Comparison of ENCODE assay signal across 34 cellular contexts in the genomic region with DNA sequence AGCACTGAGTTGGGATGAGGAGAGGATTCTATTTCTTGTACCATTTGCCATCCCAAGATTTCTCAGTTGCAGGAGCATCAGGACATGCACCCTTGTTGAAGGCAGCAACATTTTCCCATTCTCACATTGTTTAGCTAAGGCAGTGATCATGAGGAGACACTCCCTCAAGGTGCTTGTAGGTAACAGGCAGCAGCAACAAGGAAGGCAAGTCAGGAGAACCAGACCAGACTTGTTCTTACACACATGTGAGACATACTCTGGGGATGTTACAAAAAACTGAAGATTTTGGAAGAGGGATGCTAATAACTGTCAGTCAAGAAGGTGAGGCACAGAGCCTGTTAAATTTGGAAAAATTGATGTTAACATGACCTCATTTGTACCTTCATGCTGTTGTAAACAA. TPM values are rescaled to one million over a fixed set of nuclear protein-coding genes. Genes with fewer than 3 reads are reported as not detected.
"Had no signal": no experiment of that assay in that cellular context is flagged by ENCODE, and none has a peak within 500 bp of the region (broad histone marks: within the 10 kb centered on the region; RNA-seq: fewer than 3 reads in every experiment).

No MANE protein-coding gene starts in this region.

- H3K9me3 Mint-ChIP-seq: activated CD4-positive, alpha-beta memory T cell treated with anti-CD3 and anti-CD28 coated beads for 36 hours; activated CD4-positive, alpha-beta T cell treated with anti-CD3 and anti-CD28 coated beads, Interleukin-2, amount 10 ng/mL, durations not matched to agents 24 days and 14 days; activated naive CD4-positive, alpha-beta T cell treated with anti-CD3 and anti-CD28 coated beads for 36 hours; activated naive CD4-positive, alpha-beta T cell treated with anti-CD3 and anti-CD28 coated beads, Interleukin-2, amount 50 U/mL, for 24 hours; activated naive CD8-positive, alpha-beta T cell treated with anti-CD3 and anti-CD28 coated beads for 36 hours; activated naive CD8-positive, alpha-beta T cell treated with anti-CD3 and anti-CD28 coated beads, Interleukin-2, amount 50 U/mL, for 24 hours; activated T-helper 1 cell treated with anti-CD3 and anti-CD28 coated beads, Interleukin-12 subunit alpha, Interleukin-12 subunit beta, Interleukin-2, Interleukin-4 antibody, amounts not matched to agents 30 ng/mL and 10 ng/mL and 1 ng/mL, durations not matched to agents 14 hours and 24 hours and 36 hours; activated T-helper 2 cell treated with anti-CD3 and anti-CD28 coated beads, Interferon-gamma antibody, Interleukin-2, Interleukin-4, amounts not matched to agents 10 μg/mL and 5 μg/mL and 100 μg/mL, durations not matched to agents 14 hours and 24 hours and 36 hours; central memory CD8-positive, alpha-beta T cell; dendritic cell treated with granulocyte-macrophage colony-stimulating factor and Interleukin-4, amounts not matched to agents 40 ng/mL and 50 ng/mL, for 4 days; endodermal cell had no signal

- H3K9me3 ChIP-seq: adrenal gland, body of pancreas, esophagus squamous epithelium had no signal

- H3K36me3 Mint-ChIP-seq: activated CD4-positive, alpha-beta memory T cell treated with anti-CD3 and anti-CD28 coated beads for 36 hours; activated CD8-positive, alpha-beta memory T cell treated with anti-CD3 and anti-CD28 coated beads, Interleukin-2, amount 10 ng/mL, durations not matched to agents 7 days and 5 days; activated naive CD4-positive, alpha-beta T cell treated with anti-CD3 and anti-CD28 coated beads, Interleukin-2, amount 50 U/mL, for 24 hours; activated naive CD8-positive, alpha-beta T cell treated with anti-CD3 and anti-CD28 coated beads for 36 hours had no signal

- H3K4me3 Mint-ChIP-seq: activated CD4-positive, alpha-beta memory T cell treated with anti-CD3 and anti-CD28 coated beads for 36 hours; activated CD4-positive, alpha-beta T cell treated with anti-CD3 and anti-CD28 coated beads for 36 hours; activated CD4-positive, alpha-beta T cell treated with anti-CD3 and anti-CD28 coated beads, Interleukin-2, amount 10 ng/mL, durations not matched to agents 24 days and 14 days; activated CD8-positive, alpha-beta memory T cell treated with anti-CD3 and anti-CD28 coated beads, Interleukin-2, amount 10 ng/mL, durations not matched to agents 7 days and 5 days; activated CD8-positive, alpha-beta T cell treated with anti-CD3 and anti-CD28 coated beads, Interleukin-2, amount 10 ng/mL, durations not matched to agents 7 days and 5 days; activated naive CD4-positive, alpha-beta T cell treated with anti-CD3 and anti-CD28 coated beads for 36 hours; activated naive CD4-positive, alpha-beta T cell treated with anti-CD3 and anti-CD28 coated beads, Interleukin-2, amount 50 U/mL, for 24 hours; activated naive CD8-positive, alpha-beta T cell treated with anti-CD3 and anti-CD28 coated beads for 36 hours; activated naive CD8-positive, alpha-beta T cell treated with anti-CD3 and anti-CD28 coated beads, Interleukin-2, amount 50 U/mL, for 24 hours; activated T-helper 1 cell treated with anti-CD3 and anti-CD28 coated beads, Interleukin-12 subunit alpha, Interleukin-12 subunit beta, Interleukin-2, Interleukin-4 antibody, amounts not matched to agents 30 ng/mL and 10 ng/mL and 1 ng/mL, durations not matched to agents 14 hours and 24 hours and 36 hours; central memory CD8-positive, alpha-beta T cell; dendritic cell treated with granulocyte-macrophage colony-stimulating factor and Interleukin-4, amounts not matched to agents 40 ng/mL and 50 ng/mL, for 4 days; endodermal cell had no signal

- H3K4me1 ChIP-seq: adrenal gland, body of pancreas, esophagus squamous epithelium had no signal

- H3K27ac Mint-ChIP-seq: activated CD4-positive, alpha-beta memory T cell treated with anti-CD3 and anti-CD28 coated beads for 36 hours; activated CD4-positive, alpha-beta T cell treated with anti-CD3 and anti-CD28 coated beads for 36 hours; activated CD4-positive, alpha-beta T cell treated with anti-CD3 and anti-CD28 coated beads, Interleukin-2, amount 10 ng/mL, durations not matched to agents 24 days and 14 days; activated CD8-positive, alpha-beta memory T cell treated with anti-CD3 and anti-CD28 coated beads, Interleukin-2, amount 10 ng/mL, durations not matched to agents 7 days and 5 days; activated CD8-positive, alpha-beta T cell treated with anti-CD3 and anti-CD28 coated beads, Interleukin-2, amount 10 ng/mL, durations not matched to agents 7 days and 5 days; activated naive CD4-positive, alpha-beta T cell treated with anti-CD3 and anti-CD28 coated beads for 36 hours; activated naive CD4-positive, alpha-beta T cell treated with anti-CD3 and anti-CD28 coated beads, Interleukin-2, amount 50 U/mL, for 24 hours; activated naive CD8-positive, alpha-beta T cell treated with anti-CD3 and anti-CD28 coated beads for 36 hours; activated naive CD8-positive, alpha-beta T cell treated with anti-CD3 and anti-CD28 coated beads, Interleukin-2, amount 50 U/mL, for 24 hours; activated T-helper 1 cell treated with anti-CD3 and anti-CD28 coated beads, Interleukin-12 subunit alpha, Interleukin-12 subunit beta, Interleukin-2, Interleukin-4 antibody, amounts not matched to agents 30 ng/mL and 10 ng/mL and 1 ng/mL, durations not matched to agents 14 hours and 24 hours and 36 hours; activated T-helper 2 cell treated with anti-CD3 and anti-CD28 coated beads, Interferon-gamma antibody, Interleukin-2, Interleukin-4, amounts not matched to agents 10 μg/mL and 5 μg/mL and 100 μg/mL, durations not matched to agents 14 hours and 24 hours and 36 hours; dendritic cell treated with granulocyte-macrophage colony-stimulating factor and Interleukin-4, amounts not matched to agents 40 ng/mL and 50 ng/mL, for 4 days; endodermal cell had no signal

- DNase-seq: activated CD4-positive, alpha-beta memory T cell treated with anti-CD3 and anti-CD28 coated beads for 36 hours; activated CD4-positive, alpha-beta T cell treated with anti-CD3 and anti-CD28 coated beads for 36 hours; activated CD4-positive, alpha-beta T cell treated with anti-CD3 and anti-CD28 coated beads, Interleukin-2, amount 10 ng/mL, durations not matched to agents 24 days and 14 days; activated CD4-positive, CD25-positive, alpha-beta regulatory T cell; activated CD4-positive, CD25-positive, alpha-beta regulatory T cell treated with anti-CD3 and anti-CD28 coated beads, Interleukin-2, amount 50 U/mL, for 72 hours; activated CD8-positive, alpha-beta memory T cell treated with anti-CD3 and anti-CD28 coated beads, Interleukin-2, amount 10 ng/mL, durations not matched to agents 7 days and 5 days; activated CD8-positive, alpha-beta memory T cell treated with anti-CD3 and anti-CD28 coated beads, Interleukin-2, amount 50 U/mL, for 4 hours; activated CD8-positive, alpha-beta T cell treated with anti-CD3 and anti-CD28 coated beads, Interleukin-2, amount 10 ng/mL, durations not matched to agents 7 days and 5 days; activated effector memory CD4-positive, alpha-beta T cell treated with anti-CD3 and anti-CD28 coated beads, Interleukin-2, amount 50 U/mL, for 16 hours; activated naive CD4-positive, alpha-beta T cell treated with anti-CD3 and anti-CD28 coated beads for 36 hours; activated naive CD8-positive, alpha-beta T cell treated with anti-CD3 and anti-CD28 coated beads for 36 hours; activated naive CD8-positive, alpha-beta T cell treated with anti-CD3 and anti-CD28 coated beads, Interleukin-2, amount 50 U/mL, for 24 hours; activated T-cell treated with anti-CD3 and anti-CD28 coated beads, Interleukin-2, amount 50 U/mL, for 1 hour; activated T-cell treated with anti-CD3 and anti-CD28 coated beads, Interleukin-2, amount 50 U/mL, for 48 hours; adrenal gland; amygdala; aorta; body of pancreas; dorsolateral prefrontal cortex; effector memory CD4-positive, alpha-beta T cell; endodermal cell; esophagus squamous epithelium; head of caudate nucleus; T-helper 2 cell had no signal

- H3K36me3 ChIP-seq: adrenal gland, esophagus squamous epithelium had no signal

- H3K4me3 ChIP-seq: adrenal gland, body of pancreas, coronary artery, dorsolateral prefrontal cortex, esophagus squamous epithelium had no signal

- H3K27me3 Mint-ChIP-seq: activated CD4-positive, alpha-beta memory T cell treated with anti-CD3 and anti-CD28 coated beads for 36 hours; activated naive CD8-positive, alpha-beta T cell treated with anti-CD3 and anti-CD28 coated beads for 36 hours; dendritic cell treated with granulocyte-macrophage colony-stimulating factor and Interleukin-4, amounts not matched to agents 40 ng/mL and 50 ng/mL, for 4 days had no signal

- H3K4me1 Mint-ChIP-seq: activated CD4-positive, alpha-beta T cell treated with anti-CD3 and anti-CD28 coated beads for 36 hours; activated CD4-positive, alpha-beta T cell treated with anti-CD3 and anti-CD28 coated beads, Interleukin-2, amount 10 ng/mL, durations not matched to agents 24 days and 14 days; activated CD8-positive, alpha-beta memory T cell treated with anti-CD3 and anti-CD28 coated beads, Interleukin-2, amount 10 ng/mL, durations not matched to agents 7 days and 5 days; activated naive CD4-positive, alpha-beta T cell treated with anti-CD3 and anti-CD28 coated beads, Interleukin-2, amount 50 U/mL, for 24 hours; activated naive CD8-positive, alpha-beta T cell treated with anti-CD3 and anti-CD28 coated beads for 36 hours; activated naive CD8-positive, alpha-beta T cell treated with anti-CD3 and anti-CD28 coated beads, Interleukin-2, amount 50 U/mL, for 24 hours; central memory CD8-positive, alpha-beta T cell had no signal

- H3K27ac ChIP-seq: adrenal gland, body of pancreas, coronary artery, dorsolateral prefrontal cortex, esophagus squamous epithelium had no signal

- ATAC-seq: activated CD4-positive, alpha-beta T cell treated with anti-CD3 and anti-CD28 coated beads for 36 hours; activated CD8-positive, alpha-beta memory T cell treated with anti-CD3 and anti-CD28 coated beads, Interleukin-2, amount 10 ng/mL, durations not matched to agents 7 days and 5 days; activated CD8-positive, alpha-beta T cell treated with anti-CD3 and anti-CD28 coated beads, Interleukin-2, amount 10 ng/mL, durations not matched to agents 7 days and 5 days; activated naive CD8-positive, alpha-beta T cell treated with anti-CD3 and anti-CD28 coated beads, Interleukin-2, amount 50 U/mL, for 24 hours; body of pancreas had no signal

- H3K27me3 ChIP-seq: adrenal gland, body of pancreas, dorsolateral prefrontal cortex, esophagus squamous epithelium had no signal

RNA-seq across cellular contexts. Expression of gene HPGDS, which starts 15.5 kb away (rescaled TPM):
- total RNA-seq: activated CD4-positive, alpha-beta T cell treated with anti-CD3 and anti-CD28 coated beads for 36 hours; activated CD4-positive, alpha-beta T cell treated with anti-CD3 and anti-CD28 coated beads, Interleukin-2, amount 10 ng/mL, durations not matched to agents 24 days and 14 days; activated CD8-positive, alpha-beta memory T cell treated with anti-CD3 and anti-CD28 coated beads for 36 hours; activated CD8-positive, alpha-beta T cell treated with anti-CD3 and anti-CD28 coated beads, Interleukin-2, amount 10 ng/mL, durations not matched to agents 7 days and 5 days; activated naive CD4-positive, alpha-beta T cell treated with anti-CD3 and anti-CD28 coated beads for 36 hours; activated naive CD8-positive, alpha-beta T cell treated with anti-CD3 and anti-CD28 coated beads for 36 hours; activated T-helper 1 cell treated with anti-CD3 and anti-CD28 coated beads, Interleukin-12 subunit alpha, Interleukin-12 subunit beta, Interleukin-2, Interleukin-4 antibody, amounts not matched to agents 30 ng/mL and 10 ng/mL and 1 ng/mL, durations not matched to agents 14 hours and 24 hours and 36 hours; endodermal cell; fibroblast of lung; fibroblast of villous mesenchyme; T-helper 1 cell treated with Interleukin-12 subunit alpha and Interleukin-12 subunit beta and Interleukin-4 antibody, amounts not matched to agents 30 ng/mL and 1 ng/mL, for 36 hours had no signal
